1 cellular context compared by ENCODE assay signal in genomic region chr3:25787689-25788088, GRCh38.
TF ChIP-seq lines count a peak whose summit lies in the region.

No MANE protein-coding gene starts in this region.

TF ChIP-seq in GM12878, 131 proteins besides CTCF, POLR2A, EP300 and RAD21:
- TF ChIP-seq ZNF207 (IDR thresholded peaks at IDR 0.05; ENCODE audit: borderline replicate concordance) (no peak), SUZ12 (IDR thresholded peaks at IDR 0.05; ENCODE audit: unreplicated experiment) (no peak), MTA2 (IDR thresholded peaks at IDR 0.05; ENCODE audit: low read depth) (no peak)
- TF ChIP-seq, protein P1, sequence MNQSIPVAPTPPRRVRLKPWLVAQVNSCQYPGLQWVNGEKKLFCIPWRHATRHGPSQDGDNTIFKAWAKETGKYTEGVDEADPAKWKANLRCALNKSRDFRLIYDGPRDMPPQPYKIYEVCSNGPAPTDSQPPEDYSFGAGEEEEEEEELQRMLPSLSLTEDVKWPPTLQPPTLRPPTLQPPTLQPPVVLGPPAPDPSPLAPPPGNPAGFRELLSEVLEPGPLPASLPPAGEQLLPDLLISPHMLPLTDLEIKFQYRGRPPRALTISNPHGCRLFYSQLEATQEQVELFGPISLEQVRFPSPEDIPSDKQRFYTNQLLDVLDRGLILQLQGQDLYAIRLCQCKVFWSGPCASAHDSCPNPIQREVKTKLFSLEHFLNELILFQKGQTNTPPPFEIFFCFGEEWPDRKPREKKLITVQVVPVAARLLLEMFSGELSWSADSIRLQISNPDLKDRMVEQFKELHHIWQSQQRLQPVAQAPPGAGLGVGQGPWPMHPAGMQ (IDR thresholded peaks at IDR 0.05; ENCODE audit: borderline replicate concordance): no peak
- TF ChIP-seq, protein P2, sequence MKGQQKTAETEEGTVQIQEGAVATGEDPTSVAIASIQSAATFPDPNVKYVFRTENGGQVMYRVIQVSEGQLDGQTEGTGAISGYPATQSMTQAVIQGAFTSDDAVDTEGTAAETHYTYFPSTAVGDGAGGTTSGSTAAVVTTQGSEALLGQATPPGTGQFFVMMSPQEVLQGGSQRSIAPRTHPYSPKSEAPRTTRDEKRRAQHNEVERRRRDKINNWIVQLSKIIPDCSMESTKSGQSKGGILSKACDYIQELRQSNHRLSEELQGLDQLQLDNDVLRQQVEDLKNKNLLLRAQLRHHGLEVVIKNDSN (IDR thresholded peaks at IDR 0.05; ENCODE audit: borderline replicate concordance, extremely low read length, insufficient read depth, low read depth, low read length): no peak
